ENCODE assay signal across 14 cellular contexts in the genomic region with DNA sequence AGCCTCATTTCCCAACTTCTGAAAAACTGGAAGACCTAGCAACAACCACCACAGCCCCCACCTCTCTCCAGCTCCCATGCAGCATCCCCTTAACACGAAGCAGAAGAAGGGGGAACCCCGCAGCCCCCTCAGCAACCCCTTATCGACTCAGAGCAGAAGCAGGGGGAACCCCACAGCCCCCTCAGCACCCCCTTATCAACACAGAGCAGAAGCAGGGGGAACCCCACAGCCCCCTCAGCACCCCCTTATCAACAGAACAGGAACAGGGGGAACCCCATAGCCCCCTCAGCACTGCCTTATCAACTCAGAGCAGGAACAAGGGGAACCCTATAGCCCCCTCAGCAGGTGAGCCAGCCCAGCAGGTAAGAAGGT. TPM values are rescaled to one million over a fixed set of nuclear protein-coding genes. Genes with fewer than 3 reads are reported as not detected.
DNase-seq lines count a peak whose midpoint lies in the region; ATAC-seq, FAIRE-seq and TF ChIP-seq lines count a peak whose summit lies in the region.
"Had no signal": no experiment of that assay in that cellular context is flagged by ENCODE, and none has a peak within 500 bp of the region (broad histone marks: within the 10 kb centered on the region; RNA-seq: fewer than 3 reads in every experiment).

No MANE protein-coding gene starts in this region.

- no peak overlapping the region for H3K9ac ChIP-seq in HepG2 (ENCODE audit: insufficient read depth, low read depth, low read length)

- 91% methylated on average over 3 of the region's 3 CpGs for WGBS in HepG2 (ENCODE audit: low lambda C conversion rate)
- 71% methylated on average over 3 of the region's 3 CpGs for WGBS in suprapubic skin

- H3K27me3 ChIP-seq in HepG2 (ENCODE audit: control insufficient read depth in 1 of 2, insufficient read depth in 2 of 2, low read length in 2 of 2) (no peaks in the 10 kb centered on the region), suprapubic skin (no peaks in the 10 kb centered on the region)

- no TSS peak for BruUV-seq in HepG2 (replicated peaks; lab: Mats Ljungman, UMichigan)

- no peak for DNase-seq in activated T-cell treated with anti-CD3 and anti-CD28 coated beads, Interleukin-2, amount 50 U/mL, for 24 hours
- DNase-seq in activated T-cell treated with anti-CD3 and anti-CD28 coated beads for 4 hours (no peak), T-helper 17 cell (no peak), HepG2 (ENCODE audit: low spot score) (no peak), suprapubic skin (ENCODE audit: low spot score in 2 of 2) (peak in 1 of 2 donors; percentile 55), RCC 7860 (ENCODE audit: low spot score) (no peak), HK-2 (ENCODE audit: unreplicated experiment) (no peak), NCI-H1105 treated with DMSO at 0.1 percent for 48 hours (lab: John Stamatoyannopoulos, UW) (no peak)
- DNase-seq: activated CD4-positive, CD25-positive, alpha-beta regulatory T cell; amniotic stem cell had no signal

- in situ Hi-C loops in HepG2 (cut with HindIII; ENCODE audit: extremely low pct_ligation_motif_present, low pct_unique_long_range_greater_than_20kb), result no loop called here

- TF ChIP-seq CTCF in HepG2 (CRISPR knock-in tag; IDR thresholded peaks at IDR 0.05) (no peak), suprapubic skin (IDR thresholded peaks at IDR 0.05) (no peak)

- H3K27ac ChIP-seq in HepG2 (ENCODE audit: extremely low read length, insufficient read depth, low read length) (no peak overlapping the region), suprapubic skin (peak overlapping the region; percentile 31)

- no peaks in the 10 kb centered on the region for H3K9me3 ChIP-seq in T-helper 17 cell (ENCODE audit: control insufficient read depth, low read length, poor library complexity, severe bottlenecking)
- H3K9me3 ChIP-seq in HepG2 (ENCODE audit: low read length), result no peaks in the 10 kb centered on the region
- H3K9me3 ChIP-seq in suprapubic skin, result no peaks in the 10 kb centered on the region
- H3K9me3 ChIP-seq: mucosa of descending colon had no signal

- no peak overlapping the region for H3K4me3 Mint-ChIP-seq in activated T-cell treated with anti-CD3 and anti-CD28 coated beads, Interleukin-2, amount 50 U/mL, for 24 hours
- no peak overlapping the region for H3K4me3 Mint-ChIP-seq in T-helper 17 cell

- CTCF ChIA-PET in HepG2 (lab: Yijun Ruan, JAX; ENCODE audit: low intra/inter-chr PET ratio, low total read pairs), result no interaction called here

- TF ChIP-seq EP300 in HepG2 (IDR thresholded peaks at IDR 0.05; ENCODE audit: low read depth in 2 of 2, low read length in 2 of 2), result no peak
- TF ChIP-seq EP300 in HepG2 (CRISPR knock-in tag; IDR thresholded peaks at IDR 0.05; ENCODE audit: borderline replicate concordance), result no peak
- TF ChIP-seq EP300 in suprapubic skin (IDR thresholded peaks at IDR 0.05), result no peak

- H4K20me1 ChIP-seq in HepG2 (ENCODE audit: insufficient read depth, low read length), result peaks cover 14% of the 10 kb centered on the region; the same call in 1 of the 2 replicates

- no peak overlapping the region for H2AFZ ChIP-seq in HepG2 (ENCODE audit: low read length)

- POLR2A ChIA-PET in HepG2 (lab: Yijun Ruan, JAX), result interaction anchor here (1.4 kb wide), 1 partner anchor 10 kb away, joined by 4 read pairs; no protein-coding TSS in a partner anchor

- no peak for TF ChIP-seq RAD21 in HepG2 (CRISPR knock-in tag; IDR thresholded peaks at IDR 0.05)

- intact Hi-C loops in HepG2 (cut with micrococcal nuclease; ENCODE audit: unreplicated experiment), result no loop called here

- H3K27me3 Mint-ChIP-seq in activated T-cell treated with anti-CD3 and anti-CD28 coated beads, Interleukin-2, amount 50 U/mL, for 24 hours, result no peaks in the 10 kb centered on the region
- H3K27me3 Mint-ChIP-seq in T-helper 17 cell, result no peaks in the 10 kb centered on the region

- no peaks in the 10 kb centered on the region for H3K9me3 Mint-ChIP-seq in activated T-cell treated with anti-CD3 and anti-CD28 coated beads, Interleukin-2, amount 50 U/mL, for 24 hours

- TF ChIP-seq POLR2A in HepG2 (IDR thresholded peaks at IDR 0.05; ENCODE audit: insufficient read depth in 1 of 2, low read depth in 2 of 2, low read length in 2 of 2), result no peak
- TF ChIP-seq POLR2A in suprapubic skin (IDR thresholded peaks at IDR 0.05), result no peak

- H3K4me2 ChIP-seq in HepG2 (ENCODE audit: low read depth, low read length), result 0 out of 2 replicates have a peak overlapping the region, but pooled peaks have one; percentile 14

- peaks cover 91% of the 10 kb centered on the region for H3K79me2 ChIP-seq in HepG2 (ENCODE audit: insufficient read depth, low read length)

- no peak for FAIRE-seq in HepG2 (lab: Jason Lieb, UNC)
- FAIRE-seq in RCC 7860 (lab: Jason Lieb, UNC), result no peak
- FAIRE-seq: endometrium, H54 had no signal

- no peak overlapping the region for H3K4me3 ChIP-seq in HepG2 (replicated peaks in 1 of 3; ENCODE audit: insufficient read depth in 1 of 3, low read depth in 2 of 3, low read length in 3 of 3)
- H3K4me3 ChIP-seq in suprapubic skin, result no peak overlapping the region
- H3K4me3 ChIP-seq: mucosa of descending colon had no signal

- peaks cover 59% of the 10 kb centered on the region for H3K36me3 Mint-ChIP-seq in activated T-cell treated with anti-CD3 and anti-CD28 coated beads, Interleukin-2, amount 50 U/mL, for 24 hours (ENCODE audit: low read depth)
- peaks cover 3% of the 10 kb centered on the region for H3K36me3 Mint-ChIP-seq in T-helper 17 cell (ENCODE audit: low read depth)

- H3K27ac Mint-ChIP-seq in activated T-cell treated with anti-CD3 and anti-CD28 coated beads, Interleukin-2, amount 50 U/mL, for 24 hours, result peak overlapping the region; percentile 75
- peak overlapping the region; percentile 72 for H3K27ac Mint-ChIP-seq in T-helper 17 cell

- H3K4me1 ChIP-seq in HepG2 (ENCODE audit: insufficient read depth, low read length) (peaks cover 84% of the 10 kb centered on the region), suprapubic skin (peaks cover 89% of the 10 kb centered on the region)

- peak; percentile 30 for ATAC-seq in T-helper 17 cell
- ATAC-seq in HepG2, result no peak
- ATAC-seq: Right ventricle myocardium inferior had no signal

- peaks cover 14 to 41% of the 10 kb centered on the region in 2 experiments; a peak in 4 of 5 replicates for H3K36me3 ChIP-seq in HepG2 (replicated peaks in 1 of 2; ENCODE audit: control insufficient read depth in 1 of 2, insufficient read depth in 2 of 2, low read length in 2 of 2)
- peaks cover 28% of the 10 kb centered on the region for H3K36me3 ChIP-seq in suprapubic skin

- H3K4me1 Mint-ChIP-seq in activated T-cell treated with anti-CD3 and anti-CD28 coated beads, Interleukin-2, amount 50 U/mL, for 24 hours (ENCODE audit: low read depth), result peaks cover 54% of the 10 kb centered on the region
- H3K4me1 Mint-ChIP-seq in T-helper 17 cell, result peaks cover 36% of the 10 kb centered on the region

RNA-seq across cellular contexts. Expression of a gene that starts 6.7 kb away (rescaled TPM):
- 10 to 100 TPM; 43.6 to 56.9 TPM for total RNA-seq in T-helper 17 cell
- total RNA-seq in HepG2 (2016; rRNA removed; fragmentation: Illumina TruSeq; extraction: Trizol), result 30.3 and 41.9 TPM in 2 replicates
- total RNA-seq in HepG2 (2016; cell fraction: cytosol; rRNA removed; fragmentation: Illumina TruSeq; extraction: Trizol; ENCODE audit: low read depth), result 40.5 and 40.6 TPM in 2 replicates
- 29.0 and 42.7 TPM in 2 replicates for total RNA-seq in HepG2 (2016; cell fraction: insoluble cytoplasmic fraction; rRNA removed; fragmentation: Illumina TruSeq; extraction: Trizol)
- 74.6 and 79.6 TPM in 2 replicates for total RNA-seq in HepG2 (2016; cell fraction: membrane; rRNA removed; fragmentation: Illumina TruSeq; extraction: Trizol)
- total RNA-seq in HepG2 (2016; cell fraction: nucleus; rRNA removed; fragmentation: Illumina TruSeq; extraction: Trizol), result 24.3 and 28.3 TPM in 2 replicates
- polyA plus RNA-seq in HepG2 (2011; rRNA removed), result 33.5 and 62.5 TPM in 2 replicates
- 56.8 and 67.4 TPM in 2 replicates for polyA plus RNA-seq in HepG2 (2011; cell fraction: cytosol; rRNA removed)
- 84.2 and 87.0 TPM in 2 replicates for polyA plus RNA-seq in HepG2 (2011; cell fraction: nucleus; rRNA removed)
- polyA plus RNA-seq in HepG2 (2012), result 46.8 and 62.2 TPM in 2 replicates
- 45.1 and 50.9 TPM in 2 replicates for polyA plus RNA-seq in HepG2 (2016; cell fraction: cytosol; fragmentation: Illumina TruSeq; extraction: Trizol; ENCODE audit: low read depth)
- polyA plus RNA-seq in HepG2 (2016; cell fraction: insoluble cytoplasmic fraction; fragmentation: Illumina TruSeq; extraction: Trizol; ENCODE audit: low read depth), result 33.6 and 33.8 TPM in 2 replicates
- 69.1 and 69.7 TPM in 2 replicates for polyA plus RNA-seq in HepG2 (2016; cell fraction: membrane; fragmentation: Illumina TruSeq; extraction: Trizol; ENCODE audit: low read depth)
- 43.3 and 46.8 TPM in 2 replicates for polyA plus RNA-seq in HepG2 (2016; cell fraction: nucleus; fragmentation: Illumina TruSeq; extraction: Trizol; ENCODE audit: insufficient read depth, low read depth)
- 19.8 and 109 TPM in 2 replicates for polyA minus RNA-seq in HepG2 (2011; rRNA and poly(A)+ RNA removed; ENCODE audit: low replicate concordance)
- 28.8 and 32.5 TPM in 2 replicates for polyA minus RNA-seq in HepG2 (2011; cell fraction: cytosol; rRNA and poly(A)+ RNA removed)
- 27.0 and 33.3 TPM in 2 replicates for polyA minus RNA-seq in HepG2 (2011; cell fraction: nucleus; rRNA and poly(A)+ RNA removed)
- total RNA-seq in suprapubic skin, result 10 to 100 TPM; 53.4 to 84.7 (median 79.3) TPM

RNA-seq across cellular contexts. Expression of a gene that starts 19.7 kb away (rescaled TPM):
- total RNA-seq in T-helper 17 cell (10 to 100 TPM; 17.9 to 21.5 TPM), HepG2 (2016; rRNA removed; fragmentation: Illumina TruSeq; extraction: Trizol) (15.3 and 22.6 TPM in 2 replicates), suprapubic skin (10 to 100 TPM; 25.0 to 45.7 (median 41.5) TPM)
- total RNA-seq in HepG2 (2016; cell fraction: cytosol; rRNA removed; fragmentation: Illumina TruSeq; extraction: Trizol; ENCODE audit: low read depth), result 28.9 and 34.1 TPM in 2 replicates
- total RNA-seq in HepG2 (2016; cell fraction: insoluble cytoplasmic fraction; rRNA removed; fragmentation: Illumina TruSeq; extraction: Trizol), result 13.5 and 21.2 TPM in 2 replicates
- 33.2 and 40.1 TPM in 2 replicates for total RNA-seq in HepG2 (2016; cell fraction: membrane; rRNA removed; fragmentation: Illumina TruSeq; extraction: Trizol)
- 17.7 and 20.7 TPM in 2 replicates for total RNA-seq in HepG2 (2016; cell fraction: nucleus; rRNA removed; fragmentation: Illumina TruSeq; extraction: Trizol)
- 41.2 and 45.1 TPM in 2 replicates for polyA plus RNA-seq in HepG2 (2011; rRNA removed)
- 28.0 and 28.5 TPM in 2 replicates for polyA plus RNA-seq in HepG2 (2011; cell fraction: cytosol; rRNA removed)
- polyA plus RNA-seq in HepG2 (2011; cell fraction: nucleus; rRNA removed), result 34.3 and 53.2 TPM in 2 replicates
- 26.1 and 32.6 TPM in 2 replicates for polyA plus RNA-seq in HepG2 (2012)
- 36.8 and 50.0 TPM in 2 replicates for polyA plus RNA-seq in HepG2 (2016; cell fraction: cytosol; fragmentation: Illumina TruSeq; extraction: Trizol; ENCODE audit: low read depth)
- 17.9 and 18.7 TPM in 2 replicates for polyA plus RNA-seq in HepG2 (2016; cell fraction: insoluble cytoplasmic fraction; fragmentation: Illumina TruSeq; extraction: Trizol; ENCODE audit: low read depth)
- polyA plus RNA-seq in HepG2 (2016; cell fraction: membrane; fragmentation: Illumina TruSeq; extraction: Trizol; ENCODE audit: low read depth), result 33.7 and 42.5 TPM in 2 replicates
- 68.0 and 69.5 TPM in 2 replicates for polyA plus RNA-seq in HepG2 (2016; cell fraction: nucleus; fragmentation: Illumina TruSeq; extraction: Trizol; ENCODE audit: insufficient read depth, low read depth)
- polyA minus RNA-seq in HepG2 (2011; rRNA and poly(A)+ RNA removed; ENCODE audit: low replicate concordance), result 4.1 and 8.6 TPM in 2 replicates
- 5.3 and 7.9 TPM in 2 replicates for polyA minus RNA-seq in HepG2 (2011; cell fraction: cytosol; rRNA and poly(A)+ RNA removed)
- polyA minus RNA-seq in HepG2 (2011; cell fraction: nucleus; rRNA and poly(A)+ RNA removed), result 23.3 and 28.1 TPM in 2 replicates

RNA-seq across cellular contexts. Expression of a gene that starts 43.6 kb away (rescaled TPM):
- 10 to 100 TPM; 75.2 to 77.2 TPM for total RNA-seq in T-helper 17 cell
- 192 and 202 TPM in 2 replicates for total RNA-seq in HepG2 (2016; rRNA removed; fragmentation: Illumina TruSeq; extraction: Trizol)
- total RNA-seq in HepG2 (2016; cell fraction: cytosol; rRNA removed; fragmentation: Illumina TruSeq; extraction: Trizol; ENCODE audit: low read depth), result 596 and 716 TPM in 2 replicates
- total RNA-seq in HepG2 (2016; cell fraction: insoluble cytoplasmic fraction; rRNA removed; fragmentation: Illumina TruSeq; extraction: Trizol), result 185 and 204 TPM in 2 replicates
- 533 and 635 TPM in 2 replicates for total RNA-seq in HepG2 (2016; cell fraction: membrane; rRNA removed; fragmentation: Illumina TruSeq; extraction: Trizol)
- total RNA-seq in HepG2 (2016; cell fraction: nucleus; rRNA removed; fragmentation: Illumina TruSeq; extraction: Trizol), result 56.2 and 79.7 TPM in 2 replicates
- 135 and 172 TPM in 2 replicates for polyA plus RNA-seq in HepG2 (2011; rRNA removed)
- polyA plus RNA-seq in HepG2 (2011; cell fraction: cytosol; rRNA removed), result 131 and 145 TPM in 2 replicates
- 32.1 and 40.2 TPM in 2 replicates for polyA plus RNA-seq in HepG2 (2011; cell fraction: nucleus; rRNA removed)
- 123 and 145 TPM in 2 replicates for polyA plus RNA-seq in HepG2 (2012)
- 941 and 1,125 TPM in 2 replicates for polyA plus RNA-seq in HepG2 (2016; cell fraction: cytosol; fragmentation: Illumina TruSeq; extraction: Trizol; ENCODE audit: low read depth)
- 223 and 229 TPM in 2 replicates for polyA plus RNA-seq in HepG2 (2016; cell fraction: insoluble cytoplasmic fraction; fragmentation: Illumina TruSeq; extraction: Trizol; ENCODE audit: low read depth)
- 563 and 676 TPM in 2 replicates for polyA plus RNA-seq in HepG2 (2016; cell fraction: membrane; fragmentation: Illumina TruSeq; extraction: Trizol; ENCODE audit: low read depth)
- polyA plus RNA-seq in HepG2 (2016; cell fraction: nucleus; fragmentation: Illumina TruSeq; extraction: Trizol; ENCODE audit: insufficient read depth, low read depth), result 165 and 194 TPM in 2 replicates
- polyA minus RNA-seq in HepG2 (2011; rRNA and poly(A)+ RNA removed; ENCODE audit: low replicate concordance), result 36.7 and 86.4 TPM in 2 replicates
- 44.1 and 45.4 TPM in 2 replicates for polyA minus RNA-seq in HepG2 (2011; cell fraction: cytosol; rRNA and poly(A)+ RNA removed)
- polyA minus RNA-seq in HepG2 (2011; cell fraction: nucleus; rRNA and poly(A)+ RNA removed), result 14.9 and 19.2 TPM in 2 replicates
- 10 to 100 TPM; 20.6 to 35.0 (median 24.6) TPM for total RNA-seq in suprapubic skin
